Comparison of ENCODE assay signal across 1 cellular context in genomic region chr4:42672359-42673083, GRCh38.
TF ChIP-seq lines count a peak whose summit lies in the region.

No MANE protein-coding gene starts in this region.

TF ChIP-seq in GM23338, 12 proteins besides CTCF, POLR2A, EP300 and RAD21:
- TF ChIP-seq EZH2 (IDR thresholded peaks at IDR 0.05; ENCODE audit: low read depth, unreplicated experiment) (no peak), NANOG (IDR thresholded peaks at IDR 0.05; ENCODE audit: borderline replicate concordance) (no peak), POLR2AphosphoS5 (IDR thresholded peaks at IDR 0.05; ENCODE audit: low read depth) (no peak), EZH2phosphoT487 (IDR thresholded peaks at IDR 0.05; ENCODE audit: unreplicated experiment) (no peak), JUNB (IDR thresholded peaks at IDR 0.05; ENCODE audit: unreplicated experiment) (no peak), REST (IDR thresholded peaks at IDR 0.05; ENCODE audit: unreplicated experiment) (no peak), ZNF114 (CRISPR knock-in tag; IDR thresholded peaks at IDR 0.05) (no peak), ZNF462 (CRISPR knock-in tag; IDR thresholded peaks at IDR 0.05) (no peak), ZNF331 (CRISPR knock-in tag; IDR thresholded peaks at IDR 0.05; ENCODE audit: low read depth) (no peak), CREB1 (CRISPR knock-in tag; IDR thresholded peaks at IDR 0.05; ENCODE audit: low read depth) (no peak), STAT1 (IDR thresholded peaks at IDR 0.05; ENCODE audit: unreplicated experiment) (no peak), ETS1 (IDR thresholded peaks at IDR 0.05) (no peak)
